2 cellular contexts compared by ENCODE assay signal in the genomic region with DNA sequence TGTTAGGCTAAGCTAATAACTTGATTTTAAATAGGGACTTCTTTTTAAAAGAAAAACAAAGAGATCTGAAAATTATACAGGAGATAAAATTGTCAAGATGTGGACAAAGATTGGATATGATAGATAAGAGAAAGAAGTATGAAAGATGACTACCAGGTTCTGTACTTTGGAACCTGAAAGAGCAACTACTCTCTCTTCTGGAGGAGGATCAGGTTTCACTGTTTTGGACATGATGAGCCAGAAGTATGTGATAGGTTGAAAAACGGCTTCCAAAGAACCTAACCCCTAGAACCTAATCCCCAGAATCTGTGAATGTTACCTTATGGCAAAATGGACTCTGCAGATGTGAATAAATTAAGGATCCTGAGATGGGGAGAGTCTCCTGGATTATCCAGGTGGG.
TF ChIP-seq lines count a peak whose summit lies in the region.

No MANE protein-coding gene starts in this region.

TF ChIP-seq in A549, 52 proteins besides CTCF, POLR2A, EP300 and RAD21 (continued from another document):
- TF ChIP-seq, protein P1, sequence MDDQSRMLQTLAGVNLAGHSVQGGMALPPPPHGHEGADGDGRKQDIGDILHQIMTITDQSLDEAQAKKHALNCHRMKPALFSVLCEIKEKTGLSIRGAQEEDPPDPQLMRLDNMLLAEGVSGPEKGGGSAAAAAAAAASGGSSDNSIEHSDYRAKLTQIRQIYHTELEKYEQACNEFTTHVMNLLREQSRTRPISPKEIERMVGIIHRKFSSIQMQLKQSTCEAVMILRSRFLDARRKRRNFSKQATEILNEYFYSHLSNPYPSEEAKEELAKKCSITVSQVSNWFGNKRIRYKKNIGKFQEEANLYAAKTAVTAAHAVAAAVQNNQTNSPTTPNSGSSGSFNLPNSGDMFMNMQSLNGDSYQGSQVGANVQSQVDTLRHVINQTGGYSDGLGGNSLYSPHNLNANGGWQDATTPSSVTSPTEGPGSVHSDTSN (IDR thresholded peaks at IDR 0.05): no peak
- TF ChIP-seq FOXS1 (CRISPR knock-in tag; IDR thresholded peaks at IDR 0.05): no peak
- no peak for TF ChIP-seq CBX2 (IDR thresholded peaks at IDR 0.05; ENCODE audit: borderline replicate concordance, low read depth)
- TF ChIP-seq POLR2AphosphoS2 (conservative IDR thresholded peaks at IDR 0.05; ENCODE audit: low read length): no peak

TF ChIP-seq in GM23338, 12 proteins besides CTCF, POLR2A, EP300 and RAD21 (continued from another document):
- TF ChIP-seq, protein P2, sequence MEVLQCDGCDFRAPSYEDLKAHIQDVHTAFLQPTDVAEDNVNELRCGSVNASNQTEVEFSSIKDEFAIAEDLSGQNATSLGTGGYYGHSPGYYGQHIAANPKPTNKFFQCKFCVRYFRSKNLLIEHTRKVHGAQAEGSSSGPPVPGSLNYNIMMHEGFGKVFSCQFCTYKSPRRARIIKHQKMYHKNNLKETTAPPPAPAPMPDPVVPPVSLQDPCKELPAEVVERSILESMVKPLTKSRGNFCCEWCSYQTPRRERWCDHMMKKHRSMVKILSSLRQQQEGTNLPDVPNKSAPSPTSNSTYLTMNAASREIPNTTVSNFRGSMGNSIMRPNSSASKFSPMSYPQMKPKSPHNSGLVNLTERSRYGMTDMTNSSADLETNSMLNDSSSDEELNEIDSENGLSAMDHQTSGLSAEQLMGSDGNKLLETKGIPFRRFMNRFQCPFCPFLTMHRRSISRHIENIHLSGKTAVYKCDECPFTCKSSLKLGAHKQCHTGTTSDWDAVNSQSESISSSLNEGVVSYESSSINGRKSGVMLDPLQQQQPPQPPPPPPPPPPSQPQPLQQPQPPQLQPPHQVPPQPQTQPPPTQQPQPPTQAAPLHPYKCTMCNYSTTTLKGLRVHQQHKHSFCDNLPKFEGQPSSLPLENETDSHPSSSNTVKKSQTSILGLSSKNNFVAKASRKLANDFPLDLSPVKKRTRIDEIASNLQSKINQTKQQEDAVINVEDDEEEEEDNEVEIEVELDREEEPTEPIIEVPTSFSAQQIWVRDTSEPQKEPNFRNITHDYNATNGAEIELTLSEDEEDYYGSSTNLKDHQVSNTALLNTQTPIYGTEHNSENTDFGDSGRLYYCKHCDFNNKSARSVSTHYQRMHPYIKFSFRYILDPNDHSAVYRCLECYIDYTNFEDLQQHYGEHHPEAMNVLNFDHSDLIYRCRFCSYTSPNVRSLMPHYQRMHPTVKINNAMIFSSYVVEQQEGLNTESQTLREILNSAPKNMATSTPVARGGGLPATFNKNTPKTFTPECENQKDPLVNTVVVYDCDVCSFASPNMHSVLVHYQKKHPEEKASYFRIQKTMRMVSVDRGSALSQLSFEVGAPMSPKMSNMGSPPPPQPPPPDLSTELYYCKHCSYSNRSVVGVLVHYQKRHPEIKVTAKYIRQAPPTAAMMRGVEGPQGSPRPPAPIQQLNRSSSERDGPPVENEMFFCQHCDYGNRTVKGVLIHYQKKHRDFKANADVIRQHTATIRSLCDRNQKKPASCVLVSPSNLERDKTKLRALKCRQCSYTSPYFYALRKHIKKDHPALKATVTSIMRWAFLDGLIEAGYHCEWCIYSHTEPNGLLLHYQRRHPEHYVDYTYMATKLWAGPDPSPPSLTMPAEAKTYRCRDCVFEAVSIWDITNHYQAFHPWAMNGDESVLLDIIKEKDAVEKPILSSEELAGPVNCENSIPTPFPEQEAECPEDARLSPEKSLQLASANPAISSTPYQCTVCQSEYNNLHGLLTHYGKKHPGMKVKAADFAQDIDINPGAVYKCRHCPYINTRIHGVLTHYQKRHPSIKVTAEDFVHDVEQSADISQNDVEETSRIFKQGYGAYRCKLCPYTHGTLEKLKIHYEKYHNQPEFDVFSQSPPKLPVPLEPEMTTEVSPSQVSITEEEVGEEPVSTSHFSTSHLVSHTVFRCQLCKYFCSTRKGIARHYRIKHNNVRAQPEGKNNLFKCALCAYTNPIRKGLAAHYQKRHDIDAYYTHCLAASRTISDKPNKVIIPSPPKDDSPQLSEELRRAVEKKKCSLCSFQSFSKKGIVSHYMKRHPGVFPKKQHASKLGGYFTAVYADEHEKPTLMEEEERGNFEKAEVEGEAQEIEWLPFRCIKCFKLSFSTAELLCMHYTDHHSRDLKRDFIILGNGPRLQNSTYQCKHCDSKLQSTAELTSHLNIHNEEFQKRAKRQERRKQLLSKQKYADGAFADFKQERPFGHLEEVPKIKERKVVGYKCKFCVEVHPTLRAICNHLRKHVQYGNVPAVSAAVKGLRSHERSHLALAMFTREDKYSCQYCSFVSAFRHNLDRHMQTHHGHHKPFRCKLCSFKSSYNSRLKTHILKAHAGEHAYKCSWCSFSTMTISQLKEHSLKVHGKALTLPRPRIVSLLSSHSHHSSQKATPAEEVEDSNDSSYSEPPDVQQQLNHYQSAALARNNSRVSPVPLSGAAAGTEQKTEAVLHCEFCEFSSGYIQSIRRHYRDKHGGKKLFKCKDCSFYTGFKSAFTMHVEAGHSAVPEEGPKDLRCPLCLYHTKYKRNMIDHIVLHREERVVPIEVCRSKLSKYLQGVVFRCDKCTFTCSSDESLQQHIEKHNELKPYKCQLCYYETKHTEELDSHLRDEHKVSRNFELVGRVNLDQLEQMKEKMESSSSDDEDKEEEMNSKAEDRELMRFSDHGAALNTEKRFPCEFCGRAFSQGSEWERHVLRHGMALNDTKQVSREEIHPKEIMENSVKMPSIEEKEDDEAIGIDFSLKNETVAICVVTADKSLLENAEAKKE (CRISPR knock-in tag; IDR thresholded peaks at IDR 0.05): no peak
- TF ChIP-seq EZH2 (IDR thresholded peaks at IDR 0.05; ENCODE audit: low read depth, unreplicated experiment) (no peak), ZNF331 (CRISPR knock-in tag; IDR thresholded peaks at IDR 0.05; ENCODE audit: low read depth) (no peak), ZNF114 (CRISPR knock-in tag; IDR thresholded peaks at IDR 0.05) (no peak), JUNB (IDR thresholded peaks at IDR 0.05; ENCODE audit: unreplicated experiment) (no peak), STAT1 (IDR thresholded peaks at IDR 0.05; ENCODE audit: unreplicated experiment) (no peak), EZH2phosphoT487 (IDR thresholded peaks at IDR 0.05; ENCODE audit: unreplicated experiment) (no peak), POLR2AphosphoS5 (IDR thresholded peaks at IDR 0.05; ENCODE audit: low read depth) (no peak)
- TF ChIP-seq, protein P3, sequence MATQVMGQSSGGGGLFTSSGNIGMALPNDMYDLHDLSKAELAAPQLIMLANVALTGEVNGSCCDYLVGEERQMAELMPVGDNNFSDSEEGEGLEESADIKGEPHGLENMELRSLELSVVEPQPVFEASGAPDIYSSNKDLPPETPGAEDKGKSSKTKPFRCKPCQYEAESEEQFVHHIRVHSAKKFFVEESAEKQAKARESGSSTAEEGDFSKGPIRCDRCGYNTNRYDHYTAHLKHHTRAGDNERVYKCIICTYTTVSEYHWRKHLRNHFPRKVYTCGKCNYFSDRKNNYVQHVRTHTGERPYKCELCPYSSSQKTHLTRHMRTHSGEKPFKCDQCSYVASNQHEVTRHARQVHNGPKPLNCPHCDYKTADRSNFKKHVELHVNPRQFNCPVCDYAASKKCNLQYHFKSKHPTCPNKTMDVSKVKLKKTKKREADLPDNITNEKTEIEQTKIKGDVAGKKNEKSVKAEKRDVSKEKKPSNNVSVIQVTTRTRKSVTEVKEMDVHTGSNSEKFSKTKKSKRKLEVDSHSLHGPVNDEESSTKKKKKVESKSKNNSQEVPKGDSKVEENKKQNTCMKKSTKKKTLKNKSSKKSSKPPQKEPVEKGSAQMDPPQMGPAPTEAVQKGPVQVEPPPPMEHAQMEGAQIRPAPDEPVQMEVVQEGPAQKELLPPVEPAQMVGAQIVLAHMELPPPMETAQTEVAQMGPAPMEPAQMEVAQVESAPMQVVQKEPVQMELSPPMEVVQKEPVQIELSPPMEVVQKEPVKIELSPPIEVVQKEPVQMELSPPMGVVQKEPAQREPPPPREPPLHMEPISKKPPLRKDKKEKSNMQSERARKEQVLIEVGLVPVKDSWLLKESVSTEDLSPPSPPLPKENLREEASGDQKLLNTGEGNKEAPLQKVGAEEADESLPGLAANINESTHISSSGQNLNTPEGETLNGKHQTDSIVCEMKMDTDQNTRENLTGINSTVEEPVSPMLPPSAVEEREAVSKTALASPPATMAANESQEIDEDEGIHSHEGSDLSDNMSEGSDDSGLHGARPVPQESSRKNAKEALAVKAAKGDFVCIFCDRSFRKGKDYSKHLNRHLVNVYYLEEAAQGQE (IDR thresholded peaks at IDR 0.05; ENCODE audit: unreplicated experiment): no peak
- TF ChIP-seq, protein P4, sequence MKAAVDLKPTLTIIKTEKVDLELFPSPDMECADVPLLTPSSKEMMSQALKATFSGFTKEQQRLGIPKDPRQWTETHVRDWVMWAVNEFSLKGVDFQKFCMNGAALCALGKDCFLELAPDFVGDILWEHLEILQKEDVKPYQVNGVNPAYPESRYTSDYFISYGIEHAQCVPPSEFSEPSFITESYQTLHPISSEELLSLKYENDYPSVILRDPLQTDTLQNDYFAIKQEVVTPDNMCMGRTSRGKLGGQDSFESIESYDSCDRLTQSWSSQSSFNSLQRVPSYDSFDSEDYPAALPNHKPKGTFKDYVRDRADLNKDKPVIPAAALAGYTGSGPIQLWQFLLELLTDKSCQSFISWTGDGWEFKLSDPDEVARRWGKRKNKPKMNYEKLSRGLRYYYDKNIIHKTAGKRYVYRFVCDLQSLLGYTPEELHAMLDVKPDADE (IDR thresholded peaks at IDR 0.05): no peak
TF ChIP-seq in GM23338: peak in this region for 0.
